20 cellular contexts compared by ENCODE assay signal in the genomic region with DNA sequence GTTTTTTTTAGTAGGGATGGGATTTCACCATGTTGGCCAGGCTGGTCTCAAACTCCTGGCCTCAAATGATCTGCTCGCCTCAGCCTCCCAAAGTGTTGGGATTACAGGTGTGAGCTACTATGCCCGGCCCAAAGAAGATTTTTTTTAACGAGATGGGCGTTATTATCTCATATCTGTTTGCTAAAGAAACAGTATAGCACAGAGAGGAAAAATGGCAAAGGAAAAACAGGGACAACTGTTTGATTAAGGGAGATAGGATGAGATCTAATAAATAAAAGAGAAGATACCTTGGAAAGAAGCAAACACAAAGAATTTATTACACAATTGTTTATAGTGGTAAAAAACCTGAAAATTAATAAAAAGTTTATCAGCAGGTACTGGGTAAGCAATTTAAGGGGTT.
A peak's percentile ranks its signal among the peaks of the same experiment; 100 is the strongest.
DNase-seq lines count a peak whose midpoint lies in the region; ATAC-seq and TF ChIP-seq lines count a peak whose summit lies in the region.
"Had no signal": no experiment of that assay in that cellular context is flagged by ENCODE, and none has a peak within 500 bp of the region (broad histone marks: within the 10 kb centered on the region; RNA-seq: fewer than 3 reads in every experiment).

No MANE protein-coding gene starts in this region.

- TF ChIP-seq CTCF in C4-2B (conservative IDR thresholded peaks at IDR 0.05) (no peak), VCaP (conservative IDR thresholded peaks at IDR 0.05) (no peak)

- ATAC-seq in GM18502 (IDR thresholded peaks at IDR 0.05; ENCODE audit: poor library complexity, unreplicated experiment) = no peak
- ATAC-seq: GM12878 had no signal

- DNase-seq in NCI-H524 (lab: John Stamatoyannopoulos, UW) = no peak
- no peak for DNase-seq in OCI-M2 (lab: John Stamatoyannopoulos, UW; ENCODE audit: unreplicated experiment)
- DNase-seq: 8988T; AML-193; CD4-positive, alpha-beta memory T cell; CD4-positive, CD25-positive, alpha-beta regulatory T cell; CD8-positive, alpha-beta memory T cell; COR-L47; DMS 273 treated with DMSO at 0.1 percent for 48 hours; DMS153; DMS53; DMS79; DND-41; EL; GDM1 had no signal

- H3K27ac ChIP-seq in C4-2B (peak overlapping the region; percentile 57), VCaP (peak overlapping the region; percentile 97)
- H3K27ac ChIP-seq: BLaER1 treated with 17β-estradiol and CSF1 and Interleukin-3, amounts not matched to agents 10 nM and 100 nM had no signal
